Comparison of ENCODE assay signal across 25 cellular contexts in genomic region chr1:106621853-106622252, GRCh38.
A peak's percentile ranks its signal among the peaks of the same experiment; 100 is the strongest.
DNase-seq lines count a peak whose midpoint lies in the region.
"Had no signal": no experiment of that assay in that cellular context is flagged by ENCODE, and none has a peak within 500 bp of the region (broad histone marks: within the 10 kb centered on the region; RNA-seq: fewer than 3 reads in every experiment).

No MANE protein-coding gene starts in this region.

- DNase-seq in NCI-H510A treated with DMSO at 0.1 percent for 48 hours (lab: John Stamatoyannopoulos, UW) (peak; percentile 59), NCI-H510A (lab: John Stamatoyannopoulos, UW) (no peak), NCI-H1105 (lab: John Stamatoyannopoulos, UW) (peak; percentile 88), SHP77 (lab: John Stamatoyannopoulos, UW) (peak; percentile 80 to 81), renal cortical epithelial cell (ENCODE audit: low read depth) (peak; percentile 85)
- DNase-seq in activated naive CD4-positive, alpha-beta T cell treated with anti-CD3 and anti-CD28 coated beads, Interleukin-2, amount 50 U/mL, for 16 hours = no peak
- DNase-seq in T-helper 2 cell treated with Interferon-gamma antibody and Interleukin-4, amounts not matched to agents 5 μg/mL and 100 μg/mL, for 36 hours (ENCODE audit: low spot score) = no peak
- DNase-seq in activated CD4-positive, alpha-beta T cell treated with anti-CD3 and anti-CD28 coated beads, Interleukin-2, amount 50 U/mL, for 1 hour = no peak
- DNase-seq: activated B cell treated with CpG ODN at 0.5 μM for 24 hours; activated CD4-positive, alpha-beta T cell treated with anti-CD3 and anti-CD28 coated beads, Interleukin-2, amount 50 U/mL, for 4 hours; activated naive CD4-positive, alpha-beta T cell treated with anti-CD3 and anti-CD28 coated beads, Interleukin-2, amount 10 ng/mL, durations not matched to agents 7 days and 5 days; amniotic stem cell; effector CD8-positive, alpha-beta T cell; foreskin keratinocyte; heart right ventricle; left cardiac atrium; NCI-H187; NCI-H226; stimulated activated CD4-positive, alpha-beta T cell treated with anti-CD3 and anti-CD28 coated beads, Interleukin-12 subunit alpha, Interleukin-12 subunit beta, amount 100 ng/mL, for 4 hours; stimulated activated CD4-positive, alpha-beta T cell treated with anti-CD3 and anti-CD28 coated beads, Interleukin-4, amount 100 ng/mL, for 1 hour; substantia nigra; SW 1271; upper lobe of right lung had no signal

- H3K27me3 Mint-ChIP-seq in T-helper 2 cell treated with Interferon-gamma antibody and Interleukin-4, amounts not matched to agents 5 μg/mL and 100 μg/mL, for 36 hours (ENCODE audit: low read depth) = no peaks in the 10 kb centered on the region
- H3K27me3 Mint-ChIP-seq: activated B cell treated with CpG ODN at 0.5 μM for 24 hours; activated naive CD4-positive, alpha-beta T cell treated with anti-CD3 and anti-CD28 coated beads, Interleukin-2, amount 10 ng/mL, durations not matched to agents 7 days and 5 days; IgD-negative memory B cell had no signal

- H3K4me1 Mint-ChIP-seq in T-helper 2 cell treated with Interferon-gamma antibody and Interleukin-4, amounts not matched to agents 5 μg/mL and 100 μg/mL, for 36 hours (ENCODE audit: low read depth) = no peaks in the 10 kb centered on the region
- H3K4me1 Mint-ChIP-seq: activated B cell treated with CpG ODN at 0.5 μM for 24 hours; activated naive CD4-positive, alpha-beta T cell treated with anti-CD3 and anti-CD28 coated beads, Interleukin-2, amount 10 ng/mL, durations not matched to agents 7 days and 5 days; IgD-negative memory B cell; neural crest cell had no signal

- no peak overlapping the region for H3K27ac Mint-ChIP-seq in T-helper 2 cell treated with Interferon-gamma antibody and Interleukin-4, amounts not matched to agents 5 μg/mL and 100 μg/mL, for 36 hours
- H3K27ac Mint-ChIP-seq: activated B cell treated with CpG ODN at 0.5 μM for 24 hours; activated naive CD4-positive, alpha-beta T cell treated with anti-CD3 and anti-CD28 coated beads, Interleukin-2, amount 10 ng/mL, durations not matched to agents 7 days and 5 days; IgD-negative memory B cell had no signal

- H3K9me3 Mint-ChIP-seq in T-helper 2 cell treated with Interferon-gamma antibody and Interleukin-4, amounts not matched to agents 5 μg/mL and 100 μg/mL, for 36 hours = peaks cover 24% of the 10 kb centered on the region
- H3K9me3 Mint-ChIP-seq: activated B cell treated with CpG ODN at 0.5 μM for 24 hours had no signal

- no peaks in the 10 kb centered on the region for H3K36me3 Mint-ChIP-seq in T-helper 2 cell treated with Interferon-gamma antibody and Interleukin-4, amounts not matched to agents 5 μg/mL and 100 μg/mL, for 36 hours (ENCODE audit: low read depth)
- H3K36me3 Mint-ChIP-seq: activated naive CD4-positive, alpha-beta T cell treated with anti-CD3 and anti-CD28 coated beads, Interleukin-2, amount 10 ng/mL, durations not matched to agents 7 days and 5 days; IgD-negative memory B cell had no signal

- no peak overlapping the region for H3K4me3 Mint-ChIP-seq in T-helper 2 cell treated with Interferon-gamma antibody and Interleukin-4, amounts not matched to agents 5 μg/mL and 100 μg/mL, for 36 hours
- H3K4me3 Mint-ChIP-seq: activated B cell treated with CpG ODN at 0.5 μM for 24 hours; activated naive CD4-positive, alpha-beta T cell treated with anti-CD3 and anti-CD28 coated beads, Interleukin-2, amount 10 ng/mL, durations not matched to agents 7 days and 5 days; IgD-negative memory B cell; neural crest cell had no signal

Comparison
In these comparisons a context has a peak if more than half of its experiments do, and no peak if none do; other contexts are left out.
1. DNase-seq: peak in NCI-H510A treated with DMSO at 0.1 percent for 48 hours (single experiment), NCI-H1105 (single experiment), SHP77 (2 of 2) and renal cortical epithelial cell (single experiment); none in NCI-H510A (single experiment), activated naive CD4-positive, alpha-beta T cell treated with anti-CD3 and anti-CD28 coated beads, Interleukin-2, amount 50 U/mL, for 16 hours (single experiment), T-helper 2 cell treated with Interferon-gamma antibody and Interleukin-4, amounts not matched to agents 5 μg/mL and 100 μg/mL, for 36 hours (single experiment) and activated CD4-positive, alpha-beta T cell treated with anti-CD3 and anti-CD28 coated beads, Interleukin-2, amount 50 U/mL, for 1 hour (single experiment).